In genomic region chr1:102942324-102942723, GRCh38 we compare ENCODE assay signal across 20 cellular contexts.
DNase-seq lines count a peak whose midpoint lies in the region; TF ChIP-seq lines count a peak whose summit lies in the region.
"Had no signal": no experiment of that assay in that cellular context is flagged by ENCODE, and none has a peak within 500 bp of the region (broad histone marks: within the 10 kb centered on the region; RNA-seq: fewer than 3 reads in every experiment).

No MANE protein-coding gene starts in this region.

- H3K27ac ChIP-seq in SK-N-SH (ENCODE audit: low read depth in 2 of 2, low read length in 1 of 2) (peak overlapping the region in 1 of 2 experiments; percentile 51; a peak in 3 of 4 replicates), brain microvascular endothelial cell (no peak overlapping the region), right atrium auricular region (no peak overlapping the region)
- H3K27ac ChIP-seq: BLaER1 treated with 17β-estradiol and CSF1 and Interleukin-3, amounts not matched to agents 10 nM and 100 nM; KMS-11; PC-9; SJSA1 had no signal

- H3F3A ChIP-seq in SK-N-SH (replicated peaks; ENCODE audit: insufficient read depth) = peaks cover 25% of the 10 kb centered on the region

- H3K4me3 ChIP-seq in AG04449 (ENCODE audit: low read depth, low read length) = no peak overlapping the region
- H3K4me3 ChIP-seq in SK-N-SH (ENCODE audit: low read depth in 2 of 2, low read length in 1 of 2) = no peak overlapping the region
- H3K4me3 ChIP-seq in brain microvascular endothelial cell (ENCODE audit: low read depth, low read length) = no peak overlapping the region
- no peak overlapping the region for H3K4me3 ChIP-seq in skeletal muscle cell (ENCODE audit: low read depth, low read length)
- H3K4me3 ChIP-seq in right atrium auricular region = no peak overlapping the region
- H3K4me3 ChIP-seq: BLaER1 treated with 17β-estradiol and CSF1 and Interleukin-3, amounts not matched to agents 10 nM and 100 nM; PC-9; SJSA1 had no signal

- DNase-seq in AG04449 (ENCODE audit: low read depth, low spot score) (peak; percentile 14), SK-N-SH (no peak), brain microvascular endothelial cell (peak; percentile 6), skeletal muscle cell (ENCODE audit: low read depth) (peak; percentile 9), SIG-M5 (lab: John Stamatoyannopoulos, UW) (no peak), DMS79 (lab: John Stamatoyannopoulos, UW) (no peak), right atrium auricular region (ENCODE audit: low spot score) (no peak)
- DNase-seq: 8988T; AML-193; CD4-positive, alpha-beta T cell; H7; MM.1S; NCI-H1694; NCI-H2029 treated with DMSO at 0.1 percent for 48 hours; NCI-H446 treated with DMSO at 0.1 percent for 48 hours; NCI-H526 had no signal

- no peaks in the 10 kb centered on the region for H3K9me2 ChIP-seq in SK-N-SH

- H3K27me3 ChIP-seq in SK-N-SH (ENCODE audit: insufficient read depth) = no peaks in the 10 kb centered on the region
- no peaks in the 10 kb centered on the region for H3K27me3 ChIP-seq in brain microvascular endothelial cell (replicated peaks)
- H3K27me3 ChIP-seq in right atrium auricular region = no peaks in the 10 kb centered on the region
- H3K27me3 ChIP-seq: BLaER1 treated with 17β-estradiol and CSF1 and Interleukin-3, amounts not matched to agents 10 nM and 100 nM; SJSA1 had no signal

- no peaks in the 10 kb centered on the region for H3K79me2 ChIP-seq in SK-N-SH (ENCODE audit: insufficient read depth)

- H3K36me3 ChIP-seq in SK-N-SH (replicated peaks in 1 of 2; ENCODE audit: control insufficient read depth in 1 of 2, insufficient read depth in 2 of 2, low read length in 1 of 2) (no peaks in the 10 kb centered on the region), brain microvascular endothelial cell (replicated peaks) (no peaks in the 10 kb centered on the region), right atrium auricular region (no peaks in the 10 kb centered on the region)
- H3K36me3 ChIP-seq: BLaER1 treated with 17β-estradiol and CSF1 and Interleukin-3, amounts not matched to agents 10 nM and 100 nM had no signal

- no peak for TF ChIP-seq RAD21 in SK-N-SH (IDR thresholded peaks at IDR 0.05; ENCODE audit: low read length)

- POLR2A ChIA-PET in AG04449 (lab: Yijun Ruan, JAX) (no interaction called here), SK-N-SH (lab: Yijun Ruan, JAX) (no interaction called here)

- no peak; a peak in 1 of 4 replicates for TF ChIP-seq EP300 in SK-N-SH (IDR thresholded peaks at IDR 0.05; ENCODE audit: borderline replicate concordance in 1 of 2, low read depth in 1 of 2, low read length in 1 of 2)

- no peak overlapping the region for H2AFZ ChIP-seq in SK-N-SH (ENCODE audit: low read depth)
- H2AFZ ChIP-seq: PC-9 had no signal

- H3K4me2 ChIP-seq in SK-N-SH = no peak overlapping the region
- H3K4me2 ChIP-seq: BLaER1 treated with 17β-estradiol and CSF1 and Interleukin-3, amounts not matched to agents 10 nM and 100 nM; KMS-11; PC-9 had no signal

- CTCF ChIA-PET in AG04449 (lab: Yijun Ruan, JAX) = no interaction called here
- CTCF ChIA-PET in SK-N-SH (lab: Yijun Ruan, JAX) = no interaction called here

- H3K9ac ChIP-seq in SK-N-SH = no peak overlapping the region
- H3K9ac ChIP-seq: BLaER1 treated with 17β-estradiol and CSF1 and Interleukin-3, amounts not matched to agents 10 nM and 100 nM; KMS-11 had no signal

- no peaks in the 10 kb centered on the region for H4K20me1 ChIP-seq in SK-N-SH (ENCODE audit: insufficient read depth)
- H4K20me1 ChIP-seq: BLaER1 treated with 17β-estradiol and CSF1 and Interleukin-3, amounts not matched to agents 10 nM and 100 nM had no signal

- 29% methylated on average over 2 of the region's 2 CpGs for WGBS in SK-N-SH (ENCODE audit: low lambda C conversion rate)

- H3K9me3 ChIP-seq in SK-N-SH = no peaks in the 10 kb centered on the region
- no peaks in the 10 kb centered on the region for H3K9me3 ChIP-seq in right atrium auricular region
- H3K9me3 ChIP-seq: BLaER1 treated with 17β-estradiol and CSF1 and Interleukin-3, amounts not matched to agents 10 nM and 100 nM; SJSA1 had no signal

- H3K4me1 ChIP-seq in SK-N-SH (ENCODE audit: control insufficient read depth in 1 of 2, insufficient read depth in 2 of 2, low read depth in 1 of 2, low read length in 1 of 2) (peaks cover 0 to 7% of the 10 kb centered on the region in 2 experiments; a peak in 3 of 4 replicates), right atrium auricular region (no peaks in the 10 kb centered on the region)
- H3K4me1 ChIP-seq: BLaER1 treated with 17β-estradiol and CSF1 and Interleukin-3, amounts not matched to agents 10 nM and 100 nM; SJSA1 had no signal

- in situ Hi-C loops in brain microvascular endothelial cell (cut with HindIII; ENCODE audit: low pct_ligation_motif_present, low sequenced_read_pairs) = no loop called here

- no peak for TF ChIP-seq CTCF in AG04449 (IDR thresholded peaks at IDR 0.05; ENCODE audit: insufficient read depth, low read length, missing control alignments)
- TF ChIP-seq CTCF in SK-N-SH (IDR thresholded peaks at IDR 0.05) = no peak
- TF ChIP-seq CTCF in brain microvascular endothelial cell (IDR thresholded peaks at IDR 0.05; ENCODE audit: low read depth, low read length, missing control alignments) = no peak
- TF ChIP-seq CTCF in right atrium auricular region (IDR thresholded peaks at IDR 0.05) = no peak

TF ChIP-seq in SK-N-SH, 30 proteins besides CTCF, POLR2A, EP300 and RAD21:
- TF ChIP-seq RXRA (IDR thresholded peaks at IDR 0.05; ENCODE audit: borderline replicate concordance, low read depth) = no peak
- TF ChIP-seq JUND (IDR thresholded peaks at IDR 0.05) = 0 out of 2 replicates have a peak, but pooled peaks have one; percentile 9
- TF ChIP-seq SIN3A (IDR thresholded peaks at IDR 0.05; ENCODE audit: borderline replicate concordance, low read depth, low read length) = no peak
- no peak for TF ChIP-seq FOXM1 (IDR thresholded peaks at IDR 0.05; ENCODE audit: low read depth)
- TF ChIP-seq ZBTB33 (IDR thresholded peaks at IDR 0.05; ENCODE audit: borderline replicate concordance, low read depth) = no peak
- no peak for TF ChIP-seq ELF1 (IDR thresholded peaks at IDR 0.05)
- no peak for TF ChIP-seq GABPA (IDR thresholded peaks at IDR 0.05; ENCODE audit: low read depth)
- no peak for TF ChIP-seq IRF3 (IDR thresholded peaks at IDR 0.05; ENCODE audit: low read depth, low read length)
- peak; percentile 37; the same call in 1 of the 2 replicates for TF ChIP-seq NFIC (IDR thresholded peaks at IDR 0.05; ENCODE audit: borderline replicate concordance)
- TF ChIP-seq USF1 (IDR thresholded peaks at IDR 0.05; ENCODE audit: borderline replicate concordance, low read depth) = no peak
- TF ChIP-seq TCF12 (IDR thresholded peaks at IDR 0.05) = peak; percentile 13; the same call in 1 of the 2 replicates
- no peak for TF ChIP-seq FOSL2 (IDR thresholded peaks at IDR 0.05; ENCODE audit: borderline replicate concordance, low read depth)

Comparison
In these comparisons a context has a peak if more than half of its experiments do, and no peak if none do; other contexts are left out.
1. DNase-seq: peak in AG04449 (single experiment), brain microvascular endothelial cell (single experiment) and skeletal muscle cell (single experiment); none in SK-N-SH (single experiment), SIG-M5 (single experiment), DMS79 (single experiment) and right atrium auricular region (single experiment).